12 cellular contexts compared by ENCODE assay signal in genomic region chr16:56626685-56627084, GRCh38. TPM values are rescaled to one million over a fixed set of nuclear protein-coding genes. Genes with fewer than 3 reads are reported as not detected.
A peak's percentile ranks its signal among the peaks of the same experiment; 100 is the strongest.
DNase-seq lines count a peak whose midpoint lies in the region; ATAC-seq and TF ChIP-seq lines count a peak whose summit lies in the region.
"Had no signal": no experiment of that assay in that cellular context is flagged by ENCODE, and none has a peak within 500 bp of the region (broad histone marks: within the 10 kb centered on the region; RNA-seq: fewer than 3 reads in every experiment).

No MANE protein-coding gene starts in this region.

- RAD21 ChIA-PET in HCT116 (lab: Charles Lee; ENCODE audit: low non-redundant PET in 1 of 2, low total read pairs in 2 of 2, uncharacterized antibody in 2 of 2, unreplicated experiment in 2 of 2), result interaction anchor here (0.6 to 2.7 kb wide), 4 partner anchors 20 to 75 kb away, joined by 3 to 7 read pairs (median 3); no protein-coding TSS in a partner anchor

- ATAC-seq in HCT116 (0 out of 2 replicates have a peak, but pooled peaks have one; percentile 6), gastroesophageal sphincter (no peak), sciatic nerve (no peak)

- POLR2A ChIA-PET in HCT116 (lab: Charles Lee), result interaction anchor here (0.8 to 9.4 kb wide), 11 partner anchors 10 to 75 kb away, joined by 3 to 344 read pairs (median 8); partner anchors contain the start of genes MT1F and MT2A

- peak overlapping the region; percentile 88 for H3K4me2 ChIP-seq in HCT116 (ENCODE audit: low read length)
- H3K4me2 ChIP-seq: KMS-11 had no signal

- peaks cover 26% of the 10 kb centered on the region for H3K4me1 Mint-ChIP-seq in activated T-helper 2 cell treated with anti-CD3 and anti-CD28 coated beads, Interferon-gamma antibody, Interleukin-2, Interleukin-4, amounts not matched to agents 10 μg/mL and 5 μg/mL and 100 μg/mL, durations not matched to agents 14 hours and 24 hours and 36 hours (ENCODE audit: low read depth)
- peaks cover 15% of the 10 kb centered on the region for H3K4me1 Mint-ChIP-seq in activated naive CD4-positive, alpha-beta T cell treated with anti-CD3 and anti-CD28 coated beads for 36 hours (ENCODE audit: low read depth)

- H3K9me3 ChIP-seq in HCT116 (ENCODE audit: control insufficient read depth in 1 of 2, insufficient read depth in 1 of 2, low read depth in 1 of 2, low read length in 2 of 2), result no peaks in the 10 kb centered on the region
- H3K9me3 ChIP-seq in gastroesophageal sphincter, result no peaks in the 10 kb centered on the region

- no TSS peak for BruUV-seq in HCT116 (replicated peaks; lab: Mats Ljungman, UMichigan)

- H3K27me3 ChIP-seq in HCT116 (ENCODE audit: insufficient read depth, low read length) (no peaks in the 10 kb centered on the region), gastroesophageal sphincter (no peaks in the 10 kb centered on the region)

- no peaks in the 10 kb centered on the region for H3K9me3 Mint-ChIP-seq in activated T-helper 2 cell treated with anti-CD3 and anti-CD28 coated beads, Interferon-gamma antibody, Interleukin-2, Interleukin-4, amounts not matched to agents 10 μg/mL and 5 μg/mL and 100 μg/mL, durations not matched to agents 14 hours and 24 hours and 36 hours
- no peaks in the 10 kb centered on the region for H3K9me3 Mint-ChIP-seq in activated naive CD4-positive, alpha-beta T cell treated with anti-CD3 and anti-CD28 coated beads for 36 hours

- no peaks in the 10 kb centered on the region for H3K9me2 ChIP-seq in HCT116 (ENCODE audit: insufficient read depth)

- intact Hi-C loops in HCT116 (cut with micrococcal nuclease), result loop anchor here (2.0 to 5.0 kb wide), 2 partner anchors 50 to 56 kb away; partner anchors contain the start of gene MT1X
- intact Hi-C loops in activated T-helper 2 cell treated with anti-CD3 and anti-CD28 coated beads, Interferon-gamma antibody, Interleukin-2, Interleukin-4, amounts not matched to agents 10 μg/mL and 5 μg/mL and 100 μg/mL, durations not matched to agents 14 hours and 24 hours and 36 hours (cut with micrococcal nuclease), result loop anchor here (5.0 kb wide), 1 partner anchor 49 kb away; no protein-coding TSS in a partner anchor
- intact Hi-C loops in sciatic nerve (cut with DNase I), result no loop called here
- intact Hi-C loops in activated naive CD4-positive, alpha-beta T cell treated with anti-CD3 and anti-CD28 coated beads for 36 hours (cut with micrococcal nuclease), result no loop called here

- DNase-seq in HCT116 (ENCODE audit: low read depth, low spot score) (no peak), sciatic nerve (ENCODE audit: low spot score) (peak; percentile 55), NCI-H2196 treated with DMSO at 0.1 percent for 48 hours (lab: John Stamatoyannopoulos, UW; ENCODE audit: unreplicated experiment) (no peak), NCI-H2171 treated with DMSO at 0.1 percent for 48 hours (lab: John Stamatoyannopoulos, UW) (no peak)
- DNase-seq in activated T-helper 2 cell treated with anti-CD3 and anti-CD28 coated beads, Interferon-gamma antibody, Interleukin-2, Interleukin-4, amounts not matched to agents 10 μg/mL and 5 μg/mL and 100 μg/mL, durations not matched to agents 14 hours and 24 hours and 36 hours (ENCODE audit: low spot score), result no peak
- DNase-seq in activated naive CD4-positive, alpha-beta T cell treated with anti-CD3 and anti-CD28 coated beads, Interleukin-2, amount 50 U/mL, for 16 hours, result no peak
- no peak for DNase-seq in activated naive CD4-positive, alpha-beta T cell treated with anti-CD3 and anti-CD28 coated beads for 36 hours
- DNase-seq: activated CD4-positive, CD25-positive, alpha-beta regulatory T cell; cerebellar nuclear complex; DND-41 had no signal

- H3K4me3 Mint-ChIP-seq in activated T-helper 2 cell treated with anti-CD3 and anti-CD28 coated beads, Interferon-gamma antibody, Interleukin-2, Interleukin-4, amounts not matched to agents 10 μg/mL and 5 μg/mL and 100 μg/mL, durations not matched to agents 14 hours and 24 hours and 36 hours (ENCODE audit: low read depth), result peak overlapping the region; percentile 94
- H3K4me3 Mint-ChIP-seq in activated naive CD4-positive, alpha-beta T cell treated with anti-CD3 and anti-CD28 coated beads for 36 hours, result no peak overlapping the region

- TF ChIP-seq EP300 in gastroesophageal sphincter (IDR thresholded peaks at IDR 0.05), result no peak

- no peaks in the 10 kb centered on the region for H3K36me3 ChIP-seq in HCT116 (ENCODE audit: control insufficient read depth in 1 of 2, insufficient read depth in 2 of 2, low read length in 2 of 2)
- no peaks in the 10 kb centered on the region for H3K36me3 ChIP-seq in gastroesophageal sphincter

- CTCF ChIA-PET in HCT116 (lab: Charles Lee), result interaction anchor here (1.0 to 2.8 kb wide), 3 partner anchors 17 to 75 kb away, joined by 3 to 7 read pairs (median 4); partner anchors contain the start of gene MT2A
- CTCF ChIA-PET in activated naive CD4-positive, alpha-beta T cell treated with anti-CD3 and anti-CD28 coated beads for 36 hours (lab: Charles Lee), result interaction anchor here (0.6 kb wide), 1 partner anchor 75 kb away, joined by 3 read pairs; no protein-coding TSS in a partner anchor

- H3K27me3 Mint-ChIP-seq in activated T-helper 2 cell treated with anti-CD3 and anti-CD28 coated beads, Interferon-gamma antibody, Interleukin-2, Interleukin-4, amounts not matched to agents 10 μg/mL and 5 μg/mL and 100 μg/mL, durations not matched to agents 14 hours and 24 hours and 36 hours (ENCODE audit: low read depth), result peaks cover 17% of the 10 kb centered on the region
- peaks cover 37% of the 10 kb centered on the region for H3K27me3 Mint-ChIP-seq in activated naive CD4-positive, alpha-beta T cell treated with anti-CD3 and anti-CD28 coated beads for 36 hours (ENCODE audit: low read depth)

- WGBS in gastroesophageal sphincter (ENCODE audit: low coverage in 1 of 2), 2 donors, result no CpG with 5 or more reads among the region's 7 CpGs

- H3K4me3 ChIP-seq in HCT116 (replicated peaks in 1 of 2; ENCODE audit: low read depth in 1 of 2, low read length in 2 of 2) (peak overlapping the region; percentile 66 to 72), gastroesophageal sphincter (peak overlapping the region; percentile 46 to 68)

- TF ChIP-seq POLR2A in HCT116 (IDR thresholded peaks at IDR 0.05; ENCODE audit: borderline replicate concordance, extremely low read depth, insufficient read depth, insufficient read length), result no peak
- TF ChIP-seq POLR2A in gastroesophageal sphincter (IDR thresholded peaks at IDR 0.05), result no peak

- no peak overlapping the region for H3K27ac Mint-ChIP-seq in activated T-helper 2 cell treated with anti-CD3 and anti-CD28 coated beads, Interferon-gamma antibody, Interleukin-2, Interleukin-4, amounts not matched to agents 10 μg/mL and 5 μg/mL and 100 μg/mL, durations not matched to agents 14 hours and 24 hours and 36 hours
- H3K27ac Mint-ChIP-seq in activated naive CD4-positive, alpha-beta T cell treated with anti-CD3 and anti-CD28 coated beads for 36 hours, result no peak overlapping the region

- H3K4me1 ChIP-seq in HCT116 (ENCODE audit: control insufficient read depth in 1 of 2, insufficient read depth in 2 of 2, low read length in 2 of 2) (peaks cover 12 to 52% of the 10 kb centered on the region in 2 experiments), gastroesophageal sphincter (peaks cover 0 to 40% (median 3%) of the 10 kb centered on the region in 3 donors)

- H4K20me1 ChIP-seq in HCT116 (ENCODE audit: insufficient read depth), result no peaks in the 10 kb centered on the region

- H3K79me2 ChIP-seq in HCT116 (ENCODE audit: insufficient read depth, low read length), result peaks cover 12% of the 10 kb centered on the region

- peak overlapping the region; percentile 87 for H3K9ac ChIP-seq in HCT116 (ENCODE audit: low read length)
- H3K9ac ChIP-seq: KMS-11 had no signal

- TF ChIP-seq RAD21 in HCT116 (IDR thresholded peaks at IDR 0.05; ENCODE audit: low read depth), result no peak

- peak overlapping the region; percentile 97 for H3K27ac ChIP-seq in HCT116 (ENCODE audit: low read depth, low read length)
- peak overlapping the region; percentile 58 to 95 (median 92) for H3K27ac ChIP-seq in gastroesophageal sphincter
- H3K27ac ChIP-seq: KMS-11 had no signal

- no peak for TF ChIP-seq CTCF in HCT116 (IDR thresholded peaks at IDR 0.05 in 2 of 3, conservative IDR thresholded peaks at IDR 0.05 in 1 of 3; ENCODE audit: borderline replicate concordance in 1 of 3, insufficient read depth in 1 of 3, low read depth in 2 of 3, low read length in 2 of 3)
- no peak for TF ChIP-seq CTCF in gastroesophageal sphincter (IDR thresholded peaks at IDR 0.05)

- H2AFZ ChIP-seq in HCT116 (ENCODE audit: low read depth, low read length, poor library complexity, severe bottlenecking), result no peak overlapping the region

- H3K36me3 Mint-ChIP-seq in activated T-helper 2 cell treated with anti-CD3 and anti-CD28 coated beads, Interferon-gamma antibody, Interleukin-2, Interleukin-4, amounts not matched to agents 10 μg/mL and 5 μg/mL and 100 μg/mL, durations not matched to agents 14 hours and 24 hours and 36 hours (ENCODE audit: low read depth), result peaks cover 7% of the 10 kb centered on the region
- no peaks in the 10 kb centered on the region for H3K36me3 Mint-ChIP-seq in activated naive CD4-positive, alpha-beta T cell treated with anti-CD3 and anti-CD28 coated beads for 36 hours (ENCODE audit: low read depth)

RNA-seq across cellular contexts. Expression of gene MT1E, which starts 1.1 kb away (rescaled TPM):
- total RNA-seq in HCT116 (2021; ENCODE audit: unreplicated experiment), result 383 TPM
- polyA plus RNA-seq in HCT116 (2012), result 1,051 and 1,163 TPM in 2 replicates
- 181 and 184 TPM in 2 replicates for total RNA-seq in activated T-helper 2 cell treated with anti-CD3 and anti-CD28 coated beads, Interferon-gamma antibody, Interleukin-2, Interleukin-4, amounts not matched to agents 10 μg/mL and 5 μg/mL and 100 μg/mL, durations not matched to agents 14 hours and 24 hours and 36 hours
- total RNA-seq in gastroesophageal sphincter, result 100 to 1,000 TPM; 101 to 194 (median 144) TPM
- total RNA-seq in sciatic nerve, result 44.7 TPM
- total RNA-seq in activated naive CD4-positive, alpha-beta T cell treated with anti-CD3 and anti-CD28 coated beads for 36 hours, result 10 to 100 TPM; 12.2 to 12.4 TPM

RNA-seq across cellular contexts. Expression of gene MT1M, which starts 5.8 kb away (rescaled TPM):
- total RNA-seq in HCT116 (2021; ENCODE audit: unreplicated experiment) (0.39 TPM), gastroesophageal sphincter (10 to 100 TPM in 2 of 4 donors, 1 to 10 TPM in 2; 2.6 to 36.9 (median 6.9) TPM), sciatic nerve (6.7 TPM)
- polyA plus RNA-seq in HCT116 (2012), result not detected in 2 replicates
- not detected in 2 replicates for total RNA-seq in activated T-helper 2 cell treated with anti-CD3 and anti-CD28 coated beads, Interferon-gamma antibody, Interleukin-2, Interleukin-4, amounts not matched to agents 10 μg/mL and 5 μg/mL and 100 μg/mL, durations not matched to agents 14 hours and 24 hours and 36 hours
- total RNA-seq in activated naive CD4-positive, alpha-beta T cell treated with anti-CD3 and anti-CD28 coated beads for 36 hours, result not detected

RNA-seq across cellular contexts. Expression of gene MT1A, which starts 11.8 kb away (rescaled TPM):
- total RNA-seq in HCT116 (2021; ENCODE audit: unreplicated experiment) (not detected), gastroesophageal sphincter (100 to 1,000 TPM in 1 of 4 donors, 10 to 100 TPM in 1, 1 to 10 TPM in 1, not detected in 1; 9.9 to 171 (median 25.5) TPM), sciatic nerve (1.8 TPM)
- not detected in 2 replicates for polyA plus RNA-seq in HCT116 (2012)
- 7.6 and 8.3 TPM in 2 replicates for total RNA-seq in activated T-helper 2 cell treated with anti-CD3 and anti-CD28 coated beads, Interferon-gamma antibody, Interleukin-2, Interleukin-4, amounts not matched to agents 10 μg/mL and 5 μg/mL and 100 μg/mL, durations not matched to agents 14 hours and 24 hours and 36 hours
- not detected for total RNA-seq in activated naive CD4-positive, alpha-beta T cell treated with anti-CD3 and anti-CD28 coated beads for 36 hours

RNA-seq across cellular contexts. Expression of gene MT2A, which starts 18.3 kb away (rescaled TPM):
- total RNA-seq in HCT116 (2021; ENCODE audit: unreplicated experiment), result 710 TPM
- polyA plus RNA-seq in HCT116 (2012), result 2,621 and 2,940 TPM in 2 replicates
- 827 and 878 TPM in 2 replicates for total RNA-seq in activated T-helper 2 cell treated with anti-CD3 and anti-CD28 coated beads, Interferon-gamma antibody, Interleukin-2, Interleukin-4, amounts not matched to agents 10 μg/mL and 5 μg/mL and 100 μg/mL, durations not matched to agents 14 hours and 24 hours and 36 hours
- 100 to 1,000 TPM in 2 of 4 donors, 10 to 100 TPM in 2; 27.2 to 216 (median 119) TPM for total RNA-seq in gastroesophageal sphincter
- total RNA-seq in sciatic nerve, result 163 TPM
- 100 to 1,000 TPM in 1 of 2 experiments, 10 to 100 TPM in 1; 95.7 to 130 TPM for total RNA-seq in activated naive CD4-positive, alpha-beta T cell treated with anti-CD3 and anti-CD28 coated beads for 36 hours

RNA-seq across cellular contexts. Expression of gene MT1B, which starts 25.0 kb away (rescaled TPM):
- not detected for total RNA-seq in HCT116 (2021; ENCODE audit: unreplicated experiment)
- polyA plus RNA-seq in HCT116 (2012), result 0.26 TPM in 1 of 2 replicates, not detected in the other
- total RNA-seq in activated T-helper 2 cell treated with anti-CD3 and anti-CD28 coated beads, Interferon-gamma antibody, Interleukin-2, Interleukin-4, amounts not matched to agents 10 μg/mL and 5 μg/mL and 100 μg/mL, durations not matched to agents 14 hours and 24 hours and 36 hours, result not detected in 2 replicates
- not detected for total RNA-seq in gastroesophageal sphincter
- total RNA-seq in sciatic nerve, result not detected
- not detected for total RNA-seq in activated naive CD4-positive, alpha-beta T cell treated with anti-CD3 and anti-CD28 coated beads for 36 hours

Comparison
In these comparisons a context has a peak if more than half of its experiments do, and no peak if none do; other contexts are left out.
1. intact Hi-C loops: an anchor here in HCT116 (2.0 to 5.0 kb wide) and activated T-helper 2 cell treated with anti-CD3 and anti-CD28 coated beads, Interferon-gamma antibody, Interleukin-2, Interleukin-4, amounts not matched to agents 10 μg/mL and 5 μg/mL and 100 μg/mL, durations not matched to agents 14 hours and 24 hours and 36 hours (5.0 kb wide); none called in sciatic nerve and activated naive CD4-positive, alpha-beta T cell treated with anti-CD3 and anti-CD28 coated beads for 36 hours.